Comparison of ENCODE assay signal across 15 cellular contexts in genomic region chr3:54262541-54262940, GRCh38.
DNase-seq lines count a peak whose midpoint lies in the region; ATAC-seq and TF ChIP-seq lines count a peak whose summit lies in the region.
"Had no signal": no experiment of that assay in that cellular context is flagged by ENCODE, and none has a peak within 500 bp of the region (broad histone marks: within the 10 kb centered on the region; RNA-seq: fewer than 3 reads in every experiment).

No MANE protein-coding gene starts in this region.

- H3K27ac ChIP-seq in HL-60 (replicated peaks): no peak overlapping the region
- H3K27ac ChIP-seq: C4-2B, SK-N-MC had no signal

- TF ChIP-seq CTCF in HL-60 (IDR thresholded peaks at IDR 0.05; ENCODE audit: insufficient read depth, low read length): no peak
- TF ChIP-seq CTCF in lower leg skin (IDR thresholded peaks at IDR 0.05): no peak

- 64 to 79% methylated on average over 6 of the region's 6 CpGs for WGBS in lower leg skin, 2 donors

- no peak for TF ChIP-seq POLR2A in lower leg skin (IDR thresholded peaks at IDR 0.05)

- no peaks in the 10 kb centered on the region for H3K27me3 ChIP-seq in HL-60 (ENCODE audit: insufficient read depth, poor library complexity, severe bottlenecking)

- DNase-seq in DMS79 (lab: John Stamatoyannopoulos, UW) (peak; percentile 45), HL-60 (ENCODE audit: low read depth in 1 of 2, low spot score in 1 of 2) (peak; percentile 43 to 57), NCI-H69 (lab: John Stamatoyannopoulos, UW) (peak; percentile 8), UCSD-AML1 (lab: John Stamatoyannopoulos, UW; ENCODE audit: unreplicated experiment) (peak; percentile 48), AG08396 (ENCODE audit: low spot score) (no peak), lower leg skin (ENCODE audit: low spot score in 2 of 2) (no peak)
- DNase-seq: Caco-2, HCEC 1CT, NCI-H187 treated with DMSO at 0.1 percent for 48 hours, NCI-H82, PC-3, T-helper 2 cell had no signal

- intact Hi-C loops in lower leg skin (cut with DNase I; ENCODE audit: low total_unique reads): no loop called here

- H3K4me3 ChIP-seq in HL-60 (replicated peaks; ENCODE audit: insufficient read depth, low read length): no peak overlapping the region
- no peak overlapping the region for H3K4me3 ChIP-seq in lower leg skin (ENCODE audit: low read depth, poor library complexity, severe bottlenecking)
- H3K4me3 ChIP-seq: SK-N-MC had no signal

- ATAC-seq in GM19455 (IDR thresholded peaks at IDR 0.05; ENCODE audit: unreplicated experiment): no peak
- ATAC-seq: PC-3 had no signal

Comparison
In these comparisons a context has a peak if more than half of its experiments do, and no peak if none do; other contexts are left out.
1. DNase-seq: peak in DMS79 (single experiment), HL-60 (2 of 2), NCI-H69 (single experiment) and UCSD-AML1 (single experiment); none in AG08396 (single experiment) and lower leg skin (0 of 2).